In the genomic region with DNA sequence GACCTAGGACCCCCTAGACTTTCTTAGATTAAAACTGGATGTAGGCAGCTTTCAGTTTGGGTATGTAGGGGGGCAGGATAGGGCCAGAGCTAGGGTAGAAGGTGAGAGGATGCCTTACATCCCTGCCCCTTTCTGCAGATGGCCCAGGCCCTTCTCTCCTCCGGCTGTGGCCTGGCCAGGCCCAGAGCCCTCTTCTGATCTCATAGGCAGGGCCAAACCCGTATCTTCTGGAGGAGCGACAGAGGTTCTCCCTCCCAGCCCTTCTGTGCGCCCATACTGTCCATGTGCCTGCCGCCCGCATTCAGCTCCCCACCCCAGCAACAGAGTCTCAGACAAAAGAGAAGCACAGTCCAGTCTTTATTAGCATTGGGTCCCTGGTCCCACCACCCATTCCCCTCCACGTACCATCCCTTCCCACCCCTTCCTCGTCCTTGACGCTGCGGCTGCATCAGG, we compare ENCODE assay signal across 9 cellular contexts. TPM values are rescaled to one million over a fixed set of nuclear protein-coding genes. Genes with fewer than 3 reads are reported as not detected.
DNase-seq lines count a peak whose midpoint lies in the region; ATAC-seq and TF ChIP-seq lines count a peak whose summit lies in the region.
"Had no signal": no experiment of that assay in that cellular context is flagged by ENCODE, and none has a peak within 500 bp of the region (broad histone marks: within the 10 kb centered on the region; RNA-seq: fewer than 3 reads in every experiment).

No MANE protein-coding gene starts in this region.

- H3K27me3 ChIP-seq in IMR-90 (ENCODE audit: control insufficient read depth, insufficient read depth, low read length) (no peaks in the 10 kb centered on the region), iPS-15b (ENCODE audit: control insufficient read depth, insufficient read depth, low read length) (no peaks in the 10 kb centered on the region)

- H3K9me3 ChIP-seq in IMR-90 (ENCODE audit: control insufficient read depth, insufficient read depth, low read length) = no peaks in the 10 kb centered on the region
- H3K9me3 ChIP-seq in iPS-15b (ENCODE audit: control insufficient read depth, insufficient read depth, low read length) = no peaks in the 10 kb centered on the region

- H2BK15ac ChIP-seq in IMR-90 (ENCODE audit: low read depth, low read length) = no peak overlapping the region

- H3K4me1 ChIP-seq in IMR-90 (ENCODE audit: control insufficient read depth, insufficient read depth, low read length) (peaks cover 3% of the 10 kb centered on the region; the same call in 1 of the 2 replicates), iPS-15b (ENCODE audit: control insufficient read depth, insufficient read depth, low read length) (peaks cover 21% of the 10 kb centered on the region)

- H4K5ac ChIP-seq in IMR-90 (ENCODE audit: low read depth, low read length) = no peak overlapping the region

- H3K9ac ChIP-seq in IMR-90 (ENCODE audit: low read depth, low read length) (no peak overlapping the region), iPS-15b (ENCODE audit: low read depth, low read length) (peak overlapping the region; percentile 92)

- H3K56ac ChIP-seq in IMR-90 (ENCODE audit: extremely low read depth, insufficient read depth, low read length) = no peak overlapping the region

- in situ Hi-C loops in IMR-90 (cut with MboI; ENCODE audit: low sequenced_read_pairs) = loop anchor here (25.0 kb wide), 1 partner anchor 468 kb away; the partner anchor contains the start of gene MRPS23

- H3K36me3 Mint-ChIP-seq in activated CD4-positive, alpha-beta memory T cell treated with anti-CD3 and anti-CD28 coated beads, Interleukin-2, amount 10 ng/mL, durations not matched to agents 7 days and 5 days (ENCODE audit: low read depth) = peaks cover 62% of the 10 kb centered on the region
- peaks cover 30% of the 10 kb centered on the region for H3K36me3 Mint-ChIP-seq in stimulated activated memory B cell treated with anti-CD40 and anti-IgM and Interleukin-4, amounts not matched to agents 10 μg/mL and 1 μg/mL and 100 μg/mL, for 72 hours

- H4K20me1 ChIP-seq in IMR-90 (ENCODE audit: insufficient read depth, low read length) = no peaks in the 10 kb centered on the region

- H3K27ac Mint-ChIP-seq in activated CD4-positive, alpha-beta memory T cell treated with anti-CD3 and anti-CD28 coated beads, Interleukin-2, amount 10 ng/mL, durations not matched to agents 7 days and 5 days = peak overlapping the region; percentile 99
- peak overlapping the region; percentile 100 for H3K27ac Mint-ChIP-seq in stimulated activated memory B cell treated with anti-CD40 and anti-IgM and Interleukin-4, amounts not matched to agents 10 μg/mL and 1 μg/mL and 100 μg/mL, for 72 hours

- no peak overlapping the region for H3K27ac ChIP-seq in IMR-90 (ENCODE audit: insufficient read depth, low read length)

- no peak overlapping the region for H3K4me3 ChIP-seq in IMR-90 (ENCODE audit: insufficient read depth, low read depth, low read length)
- peak overlapping the region; percentile 89 for H3K4me3 ChIP-seq in iPS-15b (ENCODE audit: low read depth, low read length)

- no peak for TF ChIP-seq POLR2A in IMR-90 (IDR thresholded peaks at IDR 0.05; ENCODE audit: low read depth, low read length)

- H2BK5ac ChIP-seq in IMR-90 (ENCODE audit: low read depth, low read length, poor library complexity, severe bottlenecking) = peak overlapping the region; percentile 26

- H2BK120ac ChIP-seq in IMR-90 (ENCODE audit: low read depth, low read length) = no peak overlapping the region

- CTCF ChIA-PET in IMR-90 (lab: Yijun Ruan, JAX) = no interaction called here
- CTCF ChIA-PET in activated CD4-positive, alpha-beta memory T cell treated with anti-CD3 and anti-CD28 coated beads, Interleukin-2, amount 10 ng/mL, durations not matched to agents 7 days and 5 days (lab: Charles Lee) = interaction anchor here (1.0 to 2.4 kb wide), 2 partner anchors 13 to 14 kb away, joined by 3 to 30 read pairs; no protein-coding TSS in a partner anchor

- DNase-seq in IMR-90 (no peak), kidney tubule cell (ENCODE audit: low spot score) (no peak), nucleus accumbens (lab: John Stamatoyannopoulos, UW) (no peak)
- peak; percentile 55 for DNase-seq in activated CD4-positive, alpha-beta memory T cell treated with anti-CD3 and anti-CD28 coated beads, Interleukin-2, amount 10 ng/mL, durations not matched to agents 7 days and 5 days
- no peak for DNase-seq in stimulated activated naive CD4-positive, alpha-beta T cell treated with Interleukin-2 at 50 U/mL for 16 hours (lab: John Stamatoyannopoulos, UW)
- DNase-seq: MV-4-11 had no signal

- peak overlapping the region; percentile 35; the same call in 1 of the 2 replicates for H3K4ac ChIP-seq in IMR-90 (ENCODE audit: low read depth, low read length)

- H3K18ac ChIP-seq in IMR-90 (ENCODE audit: low read depth, low read length) = no peak overlapping the region

- peaks cover 43% of the 10 kb centered on the region for H3K4me1 Mint-ChIP-seq in activated CD4-positive, alpha-beta memory T cell treated with anti-CD3 and anti-CD28 coated beads, Interleukin-2, amount 10 ng/mL, durations not matched to agents 7 days and 5 days
- H3K4me1 Mint-ChIP-seq in stimulated activated memory B cell treated with anti-CD40 and anti-IgM and Interleukin-4, amounts not matched to agents 10 μg/mL and 1 μg/mL and 100 μg/mL, for 72 hours = peaks cover 74% of the 10 kb centered on the region

- POLR2A ChIA-PET in IMR-90 (lab: Charles Lee; ENCODE audit: unreplicated experiment) = no interaction called here
- POLR2A ChIA-PET in activated CD4-positive, alpha-beta memory T cell treated with anti-CD3 and anti-CD28 coated beads, Interleukin-2, amount 10 ng/mL, durations not matched to agents 7 days and 5 days (lab: Charles Lee) = interaction anchor here (0.6 to 22.3 kb wide), 8 partner anchors 13 to 185 kb away, joined by 3 to 1460 read pairs (median 10); partner anchors contain the start of genes HSF5, MTMR4, RNF43 and SUPT4H1

- BruUV-seq in IMR-90 (replicated peaks; lab: Mats Ljungman, UMichigan) = no TSS peak

- no peak for TF ChIP-seq RAD21 in IMR-90 (IDR thresholded peaks at IDR 0.05; ENCODE audit: low read length)

- no peak overlapping the region for H3K23ac ChIP-seq in IMR-90 (ENCODE audit: low read depth, low read length)

- no peak overlapping the region for H2BK20ac ChIP-seq in IMR-90 (ENCODE audit: low read depth, low read length)

- ATAC-seq in IMR-90 (ENCODE audit: low read depth) (no peak), GM21447 (IDR thresholded peaks at IDR 0.05; ENCODE audit: unreplicated experiment) (no peak)
- ATAC-seq in stimulated activated memory B cell treated with anti-CD40 and anti-IgM and Interleukin-4, amounts not matched to agents 10 μg/mL and 1 μg/mL and 100 μg/mL, for 72 hours = no peak

- H2AK5ac ChIP-seq in IMR-90 (ENCODE audit: low read depth, low read length) = no peak overlapping the region

- 92% methylated on average over 7 of the region's 10 CpGs; no CpG with 5 or more reads in 1 of the 2 experiments for WGBS in IMR-90 (ENCODE audit: extremely low coverage in 2 of 2, insufficient read length in 1 of 2), 2 experiments

- peak overlapping the region in 1 of 2 experiments; percentile 57; a peak in 1 of 4 replicates for H4K8ac ChIP-seq in IMR-90 (ENCODE audit: low read depth in 2 of 2, low read length in 2 of 2)

- dilution Hi-C loops in IMR-90 (cut with HindIII; ENCODE audit: low sequenced_read_pairs, unreplicated experiment) = no loop called here

- no peak overlapping the region for H3K4me2 ChIP-seq in IMR-90 (ENCODE audit: low read depth, low read length)

- H3K36me3 ChIP-seq in IMR-90 (ENCODE audit: control insufficient read depth, insufficient read depth, low read length) (no peaks in the 10 kb centered on the region), iPS-15b (ENCODE audit: control insufficient read depth, insufficient read depth, low read length) (peaks cover 3% of the 10 kb centered on the region)

- no peaks in the 10 kb centered on the region for H3K79me1 ChIP-seq in IMR-90 (ENCODE audit: low read depth in 1 of 2, low read length in 2 of 2)

- intact Hi-C loops in IMR-90 (cut with micrococcal nuclease) = no loop called here

- no peak overlapping the region for H3K14ac ChIP-seq in IMR-90 (replicated peaks; ENCODE audit: low read depth, low read length)

- no peak overlapping the region; the same call in 1 of the 2 replicates for H4K91ac ChIP-seq in IMR-90 (ENCODE audit: insufficient read depth, low read depth, low read length)

- H3K4me3 Mint-ChIP-seq in activated CD4-positive, alpha-beta memory T cell treated with anti-CD3 and anti-CD28 coated beads, Interleukin-2, amount 10 ng/mL, durations not matched to agents 7 days and 5 days = peak overlapping the region; percentile 98
- peak overlapping the region; percentile 98 for H3K4me3 Mint-ChIP-seq in stimulated activated memory B cell treated with anti-CD40 and anti-IgM and Interleukin-4, amounts not matched to agents 10 μg/mL and 1 μg/mL and 100 μg/mL, for 72 hours

- no peak for TF ChIP-seq CTCF in IMR-90 (conservative IDR thresholded peaks at IDR 0.05; ENCODE audit: low read depth, low read length)

- H3K9me1 ChIP-seq in IMR-90 (ENCODE audit: insufficient read depth, low read length) = peaks cover 7% of the 10 kb centered on the region; the same call in 1 of the 2 replicates

- H2AFZ ChIP-seq in IMR-90 (replicated peaks; ENCODE audit: low read length, poor library complexity) = peak overlapping the region; percentile 58

- H2AK9ac ChIP-seq in IMR-90 (replicated peaks; ENCODE audit: low read depth, low read length, poor library complexity) = no peak overlapping the region

- H3K27me3 Mint-ChIP-seq in activated CD4-positive, alpha-beta memory T cell treated with anti-CD3 and anti-CD28 coated beads, Interleukin-2, amount 10 ng/mL, durations not matched to agents 7 days and 5 days = peaks cover 2% of the 10 kb centered on the region
- peaks cover 8% of the 10 kb centered on the region for H3K27me3 Mint-ChIP-seq in stimulated activated memory B cell treated with anti-CD40 and anti-IgM and Interleukin-4, amounts not matched to agents 10 μg/mL and 1 μg/mL and 100 μg/mL, for 72 hours

- no peaks in the 10 kb centered on the region for H3K9me3 Mint-ChIP-seq in activated CD4-positive, alpha-beta memory T cell treated with anti-CD3 and anti-CD28 coated beads, Interleukin-2, amount 10 ng/mL, durations not matched to agents 7 days and 5 days
- H3K9me3 Mint-ChIP-seq in stimulated activated memory B cell treated with anti-CD40 and anti-IgM and Interleukin-4, amounts not matched to agents 10 μg/mL and 1 μg/mL and 100 μg/mL, for 72 hours = no peaks in the 10 kb centered on the region

RNA-seq across cellular contexts. Expression of gene TSPOAP1, which starts 2.0 kb away (rescaled TPM):
- 0.56 and 0.90 TPM in 2 replicates for total RNA-seq in IMR-90 (2012; rRNA removed)
- polyA plus RNA-seq in IMR-90 (2012; rRNA removed) = 1.2 and 1.6 TPM in 2 replicates
- polyA plus RNA-seq in IMR-90 (2012; cell fraction: cytosol; rRNA removed) = 0.18 and 0.74 TPM in 2 replicates
- polyA plus RNA-seq in IMR-90 (2012; cell fraction: nucleus; rRNA removed; ENCODE audit: low replicate concordance) = 9.6 and 10.6 TPM in 2 replicates
- 10 to 100 TPM; 60.9 to 69.4 TPM for total RNA-seq in activated CD4-positive, alpha-beta memory T cell treated with anti-CD3 and anti-CD28 coated beads, Interleukin-2, amount 10 ng/mL, durations not matched to agents 7 days and 5 days

RNA-seq across cellular contexts. Expression of gene SUPT4H1, which starts 21.4 kb away (rescaled TPM):
- 51.6 and 83.6 TPM in 2 replicates for total RNA-seq in IMR-90 (2012; rRNA removed)
- polyA plus RNA-seq in IMR-90 (2012; rRNA removed) = 97.3 and 129 TPM in 2 replicates
- polyA plus RNA-seq in IMR-90 (2012; cell fraction: cytosol; rRNA removed) = 64.1 and 109 TPM in 2 replicates
- 30.0 and 85.6 TPM in 2 replicates for polyA plus RNA-seq in IMR-90 (2012; cell fraction: nucleus; rRNA removed; ENCODE audit: low replicate concordance)
- total RNA-seq in activated CD4-positive, alpha-beta memory T cell treated with anti-CD3 and anti-CD28 coated beads, Interleukin-2, amount 10 ng/mL, durations not matched to agents 7 days and 5 days = 10 to 100 TPM; 85.8 to 91.0 TPM

RNA-seq across cellular contexts. Expression of gene MPO, which starts 49.8 kb away (rescaled TPM):
- not detected in 2 replicates for total RNA-seq in IMR-90 (2012; rRNA removed)
- not detected in 2 replicates for polyA plus RNA-seq in IMR-90 (2012; rRNA removed)
- polyA plus RNA-seq in IMR-90 (2012; cell fraction: cytosol; rRNA removed) = 0.03 TPM in 1 of 2 replicates, not detected in the other
- polyA plus RNA-seq in IMR-90 (2012; cell fraction: nucleus; rRNA removed; ENCODE audit: low replicate concordance) = 0.02 TPM in 1 of 2 replicates, not detected in the other
- under 1 TPM; 0.08 to 0.38 TPM for total RNA-seq in activated CD4-positive, alpha-beta memory T cell treated with anti-CD3 and anti-CD28 coated beads, Interleukin-2, amount 10 ng/mL, durations not matched to agents 7 days and 5 days

Comparison
In these comparisons a context has a peak if more than half of its experiments do, and no peak if none do; other contexts are left out.
1. RNA of gene TSPOAP1, which starts 2.0 kb away (total RNA-seq): 60.9 to 69.4 TPM in activated CD4-positive, alpha-beta memory T cell treated with anti-CD3 and anti-CD28 coated beads, Interleukin-2, amount 10 ng/mL, durations not matched to agents 7 days and 5 days; 0.56 to 0.90 TPM in IMR-90; every median in the first group is over 10 times any median in the second.